ENCODE assay signal across 26 cellular contexts in genomic region chr3:115825046-115825445, GRCh38.
DNase-seq lines count a peak whose midpoint lies in the region; ATAC-seq, FAIRE-seq and TF ChIP-seq lines count a peak whose summit lies in the region.
"Had no signal": no experiment of that assay in that cellular context is flagged by ENCODE, and none has a peak within 500 bp of the region (broad histone marks: within the 10 kb centered on the region; RNA-seq: fewer than 3 reads in every experiment).

No MANE protein-coding gene starts in this region.

- H3F3A ChIP-seq in GM23338 (replicated peaks; ENCODE audit: low read depth) = no peaks in the 10 kb centered on the region

- H3K27ac ChIP-seq in brain microvascular endothelial cell (no peak overlapping the region), small intestine (ENCODE audit: low read depth in 1 of 2, low read length in 1 of 2) (no peak overlapping the region), GM23338 (ENCODE audit: low read depth) (no peak overlapping the region)
- H3K27ac ChIP-seq: BLaER1 treated with 17β-estradiol and CSF1 and Interleukin-3, amounts not matched to agents 10 nM and 100 nM; heart left ventricle; ovary; SJSA1; tibial nerve had no signal

- no peaks in the 10 kb centered on the region for H3K9me3 Mint-ChIP-seq in GM23338
- H3K9me3 Mint-ChIP-seq: activated B cell treated with CpG ODN at 0.5 μM for 24 hours; activated CD4-positive, alpha-beta memory T cell treated with anti-CD3 and anti-CD28 coated beads for 36 hours; activated naive CD4-positive, alpha-beta T cell treated with anti-CD3 and anti-CD28 coated beads, Interleukin-2, amount 50 U/mL, for 24 hours; naive thymus-derived CD4-positive, alpha-beta T cell; T-helper 2 cell treated with Interferon-gamma antibody and Interleukin-4, amounts not matched to agents 5 μg/mL and 100 μg/mL, for 36 hours had no signal

- no peak overlapping the region for H3K4me3 ChIP-seq in brain microvascular endothelial cell (ENCODE audit: low read depth, low read length)
- H3K4me3 ChIP-seq in small intestine (ENCODE audit: low read depth in 1 of 2, low read length in 2 of 2) = no peak overlapping the region
- no peak overlapping the region for H3K4me3 ChIP-seq in GM23338
- H3K4me3 ChIP-seq: BLaER1 treated with 17β-estradiol and CSF1 and Interleukin-3, amounts not matched to agents 10 nM and 100 nM; heart left ventricle; ovary; SJSA1; tibial nerve had no signal

- H2AFZ ChIP-seq in GM23338 = no peak overlapping the region

- FAIRE-seq in small intestine (lab: Jason Lieb, UNC) = no peak

- ATAC-seq in GM23338 = no peak
- ATAC-seq: esophagus mucosa; heart left ventricle; naive thymus-derived CD4-positive, alpha-beta T cell; sciatic nerve; stimulated activated naive CD8-positive, alpha-beta T cell treated with anti-CD3 and anti-CD28 coated beads, Interleukin-15, Interleukin-2, amounts not matched to agents 100 U/mL and 50 U/mL, for 24 hours had no signal

- H3K4me1 ChIP-seq in small intestine (ENCODE audit: control insufficient read depth in 2 of 2, insufficient read depth in 1 of 2, low read depth in 1 of 2, low read length in 1 of 2) (no peaks in the 10 kb centered on the region), GM23338 (ENCODE audit: insufficient read depth) (no peaks in the 10 kb centered on the region)
- H3K4me1 ChIP-seq: BLaER1 treated with 17β-estradiol and CSF1 and Interleukin-3, amounts not matched to agents 10 nM and 100 nM; heart left ventricle; tibial nerve had no signal

- H3K36me3 ChIP-seq in brain microvascular endothelial cell (replicated peaks) = no peaks in the 10 kb centered on the region
- H3K36me3 ChIP-seq in small intestine (ENCODE audit: control insufficient read depth in 2 of 2, insufficient read depth in 2 of 2, low read length in 2 of 2) = no peaks in the 10 kb centered on the region
- H3K36me3 ChIP-seq in GM23338 (ENCODE audit: insufficient read depth) = no peaks in the 10 kb centered on the region
- H3K36me3 ChIP-seq: BLaER1 treated with 17β-estradiol and CSF1 and Interleukin-3, amounts not matched to agents 10 nM and 100 nM; heart left ventricle; ovary; SJSA1; tibial nerve had no signal

- H3K27me3 Mint-ChIP-seq in GM23338 (ENCODE audit: insufficient read depth, low read depth, poor library complexity) = peaks cover 4% of the 10 kb centered on the region

- H3K9me2 ChIP-seq in GM23338 (ENCODE audit: insufficient read depth) = no peaks in the 10 kb centered on the region

- H3K36me3 Mint-ChIP-seq in GM23338 (ENCODE audit: low read depth) = no peaks in the 10 kb centered on the region
- H3K36me3 Mint-ChIP-seq: activated CD4-positive, alpha-beta memory T cell treated with anti-CD3 and anti-CD28 coated beads for 36 hours; activated naive CD4-positive, alpha-beta T cell treated with anti-CD3 and anti-CD28 coated beads, Interleukin-2, amount 50 U/mL, for 24 hours; naive thymus-derived CD4-positive, alpha-beta T cell had no signal

- no peak overlapping the region for H3K4me3 Mint-ChIP-seq in GM23338
- H3K4me3 Mint-ChIP-seq: activated B cell treated with CpG ODN at 0.5 μM for 24 hours; activated CD4-positive, alpha-beta memory T cell treated with anti-CD3 and anti-CD28 coated beads for 36 hours; activated naive CD4-positive, alpha-beta T cell treated with anti-CD3 and anti-CD28 coated beads, Interleukin-2, amount 50 U/mL, for 24 hours; naive thymus-derived CD4-positive, alpha-beta T cell; T-helper 2 cell treated with Interferon-gamma antibody and Interleukin-4, amounts not matched to agents 5 μg/mL and 100 μg/mL, for 36 hours had no signal

- 18 to 55% (median 33%) methylated on average over 2 of the region's 2 CpGs for WGBS in small intestine, 3 donors

- no peaks in the 10 kb centered on the region for H3K9me3 ChIP-seq in small intestine (ENCODE audit: control insufficient read depth, low read depth)
- H3K9me3 ChIP-seq: BLaER1 treated with 17β-estradiol and CSF1 and Interleukin-3, amounts not matched to agents 10 nM and 100 nM; heart left ventricle; ovary; SJSA1; tibial nerve had no signal

- in situ Hi-C loops in brain microvascular endothelial cell (cut with HindIII; ENCODE audit: low pct_ligation_motif_present, low sequenced_read_pairs) = no loop called here

- no peaks in the 10 kb centered on the region for H3K27me3 ChIP-seq in brain microvascular endothelial cell (replicated peaks)
- H3K27me3 ChIP-seq in small intestine (ENCODE audit: control insufficient read depth in 2 of 2, insufficient read depth in 2 of 2, low read length in 2 of 2) = no peaks in the 10 kb centered on the region
- H3K27me3 ChIP-seq in GM23338 (ENCODE audit: insufficient read depth) = no peaks in the 10 kb centered on the region
- H3K27me3 ChIP-seq: BLaER1 treated with 17β-estradiol and CSF1 and Interleukin-3, amounts not matched to agents 10 nM and 100 nM; heart left ventricle; ovary; SJSA1; tibial nerve had no signal

- no peak for TF ChIP-seq CTCF in brain microvascular endothelial cell (IDR thresholded peaks at IDR 0.05; ENCODE audit: low read depth, low read length, missing control alignments)
- TF ChIP-seq CTCF in GM23338 (conservative IDR thresholded peaks at IDR 0.05; ENCODE audit: low read depth in 2 of 2) = no peak

- no peaks in the 10 kb centered on the region for H4K20me1 ChIP-seq in GM23338 (replicated peaks; ENCODE audit: insufficient read depth)
- H4K20me1 ChIP-seq: BLaER1 treated with 17β-estradiol and CSF1 and Interleukin-3, amounts not matched to agents 10 nM and 100 nM had no signal

- H3K79me2 ChIP-seq in GM23338 (replicated peaks; ENCODE audit: insufficient read depth) = no peaks in the 10 kb centered on the region

- peak; percentile 76 for DNase-seq in A172 (ENCODE audit: low spot score)
- peak; percentile 70 for DNase-seq in M059J (ENCODE audit: low read depth)
- peak; percentile 57 for DNase-seq in brain microvascular endothelial cell
- peak; percentile 75 for DNase-seq in iris pigment epithelial cell (ENCODE audit: low read depth)
- DNase-seq in small intestine = no peak
- no peak for DNase-seq in GM23338 (ENCODE audit: low spot score)
- DNase-seq in inferior parietal cortex (ENCODE audit: extremely low spot score) = no peak
- DNase-seq in HCEC 1CT = no peak
- DNase-seq: 8988T; activated B cell treated with CpG ODN at 0.5 μM for 24 hours; activated CD4-positive, alpha-beta memory T cell treated with anti-CD3 and anti-CD28 coated beads for 36 hours; Calu3; heart left ventricle; islet precursor cell; naive thymus-derived CD4-positive, alpha-beta T cell; NCI-H1436 treated with DMSO at 0.1 percent for 48 hours; NCI-H774; ovary; stimulated activated naive CD8-positive, alpha-beta T cell treated with anti-CD3 and anti-CD28 coated beads, Interleukin-15, Interleukin-2, amounts not matched to agents 100 U/mL and 50 U/mL, for 24 hours had no signal

- H3K4me2 ChIP-seq in GM23338 = no peak overlapping the region
- H3K4me2 ChIP-seq: BLaER1 treated with 17β-estradiol and CSF1 and Interleukin-3, amounts not matched to agents 10 nM and 100 nM had no signal

- H3K27ac Mint-ChIP-seq in GM23338 = no peak overlapping the region
- H3K27ac Mint-ChIP-seq: activated B cell treated with CpG ODN at 0.5 μM for 24 hours; activated CD4-positive, alpha-beta memory T cell treated with anti-CD3 and anti-CD28 coated beads for 36 hours; activated naive CD4-positive, alpha-beta T cell treated with anti-CD3 and anti-CD28 coated beads, Interleukin-2, amount 50 U/mL, for 24 hours; naive thymus-derived CD4-positive, alpha-beta T cell; T-helper 2 cell treated with Interferon-gamma antibody and Interleukin-4, amounts not matched to agents 5 μg/mL and 100 μg/mL, for 36 hours had no signal

- H3K4me1 Mint-ChIP-seq in GM23338 = no peaks in the 10 kb centered on the region; the same call in 2 of the 3 replicates
- H3K4me1 Mint-ChIP-seq: activated B cell treated with CpG ODN at 0.5 μM for 24 hours; activated naive CD4-positive, alpha-beta T cell treated with anti-CD3 and anti-CD28 coated beads, Interleukin-2, amount 50 U/mL, for 24 hours had no signal

TF ChIP-seq in GM23338, 12 proteins besides CTCF, POLR2A, EP300 and RAD21 (continues in another document):
- no peak for TF ChIP-seq ZNF114 (CRISPR knock-in tag; IDR thresholded peaks at IDR 0.05)
- no peak for TF ChIP-seq STAT1 (IDR thresholded peaks at IDR 0.05; ENCODE audit: unreplicated experiment)
- no peak for TF ChIP-seq NANOG (IDR thresholded peaks at IDR 0.05; ENCODE audit: borderline replicate concordance)
- TF ChIP-seq CREB1 (CRISPR knock-in tag; IDR thresholded peaks at IDR 0.05; ENCODE audit: low read depth) = no peak
- no peak for TF ChIP-seq EZH2 (IDR thresholded peaks at IDR 0.05; ENCODE audit: low read depth, unreplicated experiment)
- no peak for TF ChIP-seq JUNB (IDR thresholded peaks at IDR 0.05; ENCODE audit: unreplicated experiment)
- no peak for TF ChIP-seq ZNF331 (CRISPR knock-in tag; IDR thresholded peaks at IDR 0.05; ENCODE audit: low read depth)
- TF ChIP-seq REST (IDR thresholded peaks at IDR 0.05; ENCODE audit: unreplicated experiment) = no peak
- TF ChIP-seq POLR2AphosphoS5 (IDR thresholded peaks at IDR 0.05; ENCODE audit: low read depth) = no peak

Comparison
In these comparisons a context has a peak if more than half of its experiments do, and no peak if none do; other contexts are left out.
1. DNase-seq: peak in A172 (single experiment), M059J (single experiment), brain microvascular endothelial cell (single experiment) and iris pigment epithelial cell (single experiment); none in small intestine (single experiment), GM23338 (single experiment), inferior parietal cortex (single experiment) and HCEC 1CT (single experiment).